Comparison of ENCODE assay signal across 8 cellular contexts in genomic region chr6:159977242-159978214, GRCh38. TPM values are rescaled to one million over a fixed set of nuclear protein-coding genes. Genes with fewer than 3 reads are reported as not detected.
A peak's percentile ranks its signal among the peaks of the same experiment; 100 is the strongest.
DNase-seq lines count a peak whose midpoint lies in the region; ATAC-seq, FAIRE-seq and TF ChIP-seq lines count a peak whose summit lies in the region.

No MANE protein-coding gene starts in this region.

- H3K9me3 ChIP-seq in astrocyte (ENCODE audit: insufficient read depth, low read depth, low read length) (no peaks in the 10 kb centered on the region), keratinocyte (ENCODE audit: control insufficient read depth, low read depth, low read length) (no peaks in the 10 kb centered on the region), subcutaneous abdominal adipose tissue (ENCODE audit: control insufficient read depth in 5 of 5, low read length in 5 of 5) (no peaks in the 10 kb centered on the region)

- H2AFZ ChIP-seq in astrocyte (ENCODE audit: low read depth, low read length): no peak overlapping the region
- H2AFZ ChIP-seq in keratinocyte (ENCODE audit: control insufficient read depth, low read length): no peak overlapping the region

- H3K4me2 ChIP-seq in astrocyte (ENCODE audit: low read length) (peak overlapping the region; percentile 77), keratinocyte (ENCODE audit: control insufficient read depth, extremely low read depth, insufficient read depth, low read depth, low read length) (peak overlapping the region; percentile 69)

- H3K4me1 ChIP-seq in astrocyte (ENCODE audit: insufficient read depth, low read length): peaks cover 45% of the 10 kb centered on the region
- peaks cover 62% of the 10 kb centered on the region for H3K4me1 ChIP-seq in keratinocyte (ENCODE audit: control insufficient read depth, extremely low read depth, insufficient read depth, low read length)
- H3K4me1 ChIP-seq in subcutaneous abdominal adipose tissue (ENCODE audit: control insufficient read depth in 5 of 5, insufficient read depth in 5 of 5, low read length in 5 of 5): peaks cover 24 to 76% (median 66%) of the 10 kb centered on the region in 5 donors

- peaks cover 96% of the 10 kb centered on the region for H3K4me1 Mint-ChIP-seq in activated CD4-positive, alpha-beta T cell treated with anti-CD3 and anti-CD28 coated beads for 36 hours
- H3K4me1 Mint-ChIP-seq in astrocyte (ENCODE audit: low read depth, unreplicated experiment): peaks cover 59% of the 10 kb centered on the region

- intact Hi-C loops in activated CD4-positive, alpha-beta T cell treated with anti-CD3 and anti-CD28 coated beads for 36 hours (cut with DNase I, micrococcal nuclease): loop anchor here (1.0 to 10.0 kb wide), 8 partner anchors 12 to 1329 kb away; partner anchors contain the start of gene AGPAT4 (in 1 of the 2)

- CTCF ChIA-PET in activated CD4-positive, alpha-beta T cell treated with anti-CD3 and anti-CD28 coated beads for 36 hours (lab: Charles Lee): interaction anchor here (0.9 to 1.8 kb wide), 2 partner anchors 10 kb away, joined by 3 to 5 read pairs; no protein-coding TSS in a partner anchor

- no peaks in the 10 kb centered on the region for H3K27me3 Mint-ChIP-seq in activated CD4-positive, alpha-beta T cell treated with anti-CD3 and anti-CD28 coated beads for 36 hours
- no peaks in the 10 kb centered on the region for H3K27me3 Mint-ChIP-seq in astrocyte (ENCODE audit: low read depth, unreplicated experiment)

- no peaks in the 10 kb centered on the region for H3K36me3 ChIP-seq in astrocyte (ENCODE audit: insufficient read depth, low read length)
- peaks cover 0 to 5% of the 10 kb centered on the region in 2 experiments for H3K36me3 ChIP-seq in keratinocyte (ENCODE audit: control insufficient read depth in 2 of 2, extremely low read depth in 1 of 2, insufficient read depth in 2 of 2, low read length in 2 of 2)
- no peaks in the 10 kb centered on the region for H3K36me3 ChIP-seq in subcutaneous abdominal adipose tissue (ENCODE audit: control insufficient read depth in 5 of 5, insufficient read depth in 5 of 5, low read length in 5 of 5)

- ATAC-seq in activated CD4-positive, alpha-beta T cell treated with anti-CD3 and anti-CD28 coated beads for 36 hours: no peak

- dilution Hi-C loops in keratinocyte (cut with MboI; ENCODE audit: extremely low pct_ligation_motif_present, low sequenced_read_pairs): no loop called here

- H3K4me3 ChIP-seq in astrocyte (ENCODE audit: insufficient read depth, low read depth, low read length): no peak overlapping the region
- H3K4me3 ChIP-seq in keratinocyte (ENCODE audit: control insufficient read depth in 2 of 3, extremely low read depth in 1 of 3, insufficient read depth in 2 of 3, low read depth in 1 of 3, low read length in 3 of 3): peak overlapping the region in 1 of 3 experiments; percentile 38
- H3K4me3 ChIP-seq in subcutaneous abdominal adipose tissue (ENCODE audit: low read depth in 1 of 5, low read length in 5 of 5): peak overlapping the region in 4 of 5 donors; percentile 0 to 53 (median 12)

- H3K4me3 Mint-ChIP-seq in activated CD4-positive, alpha-beta T cell treated with anti-CD3 and anti-CD28 coated beads for 36 hours: peak overlapping the region; percentile 74
- H3K4me3 Mint-ChIP-seq in astrocyte (ENCODE audit: unreplicated experiment): no peak overlapping the region

- TF ChIP-seq CTCF in astrocyte (IDR thresholded peaks at IDR 0.05; ENCODE audit: insufficient read depth, low read depth, low read length) (no peak), keratinocyte (optimal IDR thresholded peaks at IDR 0.05 in 1 of 3, IDR thresholded peaks at IDR 0.05 in 1 of 3, conservative IDR thresholded peaks at IDR 0.05 in 1 of 3; ENCODE audit: extremely low read depth in 1 of 3, insufficient read depth in 2 of 3, low read length in 3 of 3) (no peak)

- H3K27ac ChIP-seq in astrocyte (ENCODE audit: low read depth, low read length) (no peak overlapping the region), keratinocyte (ENCODE audit: control insufficient read depth, insufficient read depth, low read length) (peak overlapping the region; percentile 81), subcutaneous abdominal adipose tissue (ENCODE audit: low read depth, low read length) (peak overlapping the region; percentile 27)

- H3K9me3 Mint-ChIP-seq in activated CD4-positive, alpha-beta T cell treated with anti-CD3 and anti-CD28 coated beads for 36 hours (ENCODE audit: low read depth): no peaks in the 10 kb centered on the region
- no peaks in the 10 kb centered on the region for H3K9me3 Mint-ChIP-seq in astrocyte (ENCODE audit: unreplicated experiment)

- peaks cover 27% of the 10 kb centered on the region for H3K9me1 ChIP-seq in keratinocyte (ENCODE audit: control insufficient read depth, extremely low read depth, insufficient read depth, low read length)

- H3K27me3 ChIP-seq in astrocyte (ENCODE audit: insufficient read depth, low read length): no peaks in the 10 kb centered on the region
- no peaks in the 10 kb centered on the region for H3K27me3 ChIP-seq in keratinocyte (ENCODE audit: control insufficient read depth, extremely low read depth, insufficient read depth, low read length)
- H3K27me3 ChIP-seq in subcutaneous abdominal adipose tissue (ENCODE audit: control insufficient read depth in 5 of 5, insufficient read depth in 4 of 5, low read length in 5 of 5): no peaks in the 10 kb centered on the region

- peaks cover 4% of the 10 kb centered on the region for H3K36me3 Mint-ChIP-seq in activated CD4-positive, alpha-beta T cell treated with anti-CD3 and anti-CD28 coated beads for 36 hours (ENCODE audit: low read depth)
- H3K36me3 Mint-ChIP-seq in astrocyte (ENCODE audit: low read depth, unreplicated experiment): no peaks in the 10 kb centered on the region

- H4K20me1 ChIP-seq in astrocyte (ENCODE audit: insufficient read depth, low read length) (peaks cover 93% of the 10 kb centered on the region), keratinocyte (ENCODE audit: control insufficient read depth, extremely low read depth, insufficient read depth, low read length) (peaks cover 46% of the 10 kb centered on the region)

- H3K27ac Mint-ChIP-seq in activated CD4-positive, alpha-beta T cell treated with anti-CD3 and anti-CD28 coated beads for 36 hours: peak overlapping the region; percentile 99
- no peak overlapping the region for H3K27ac Mint-ChIP-seq in astrocyte (ENCODE audit: unreplicated experiment)

- no peak overlapping the region for H3K9ac ChIP-seq in astrocyte (ENCODE audit: low read length)
- H3K9ac ChIP-seq in keratinocyte (ENCODE audit: control insufficient read depth, extremely low read depth, insufficient read depth, low read length): peak overlapping the region; percentile 57
- peak overlapping the region in 1 of 5 donors; percentile 52 for H3K9ac ChIP-seq in subcutaneous abdominal adipose tissue (ENCODE audit: low read length in 5 of 5)

- H3K79me2 ChIP-seq in astrocyte (ENCODE audit: insufficient read depth, low read length): peaks cover 96% of the 10 kb centered on the region
- H3K79me2 ChIP-seq in keratinocyte (ENCODE audit: control insufficient read depth, insufficient read depth, low read length): peaks cover 86% of the 10 kb centered on the region

- DNase-seq in activated CD4-positive, alpha-beta T cell treated with anti-CD3 and anti-CD28 coated beads for 36 hours: no peak
- no peak for DNase-seq in activated CD4-positive, alpha-beta T cell treated with anti-CD3 and anti-CD28 coated beads, Interleukin-2, amount 50 U/mL, for 4 hours
- DNase-seq in astrocyte (ENCODE audit: low read depth): peak; percentile 73
- no peak for DNase-seq in keratinocyte (ENCODE audit: low read depth, low spot score)
- no peak for DNase-seq in NCI-H128 (lab: John Stamatoyannopoulos, UW; ENCODE audit: unreplicated experiment)
- DNase-seq in NCI-H1694 treated with DMSO at 0.1 percent for 48 hours (lab: John Stamatoyannopoulos, UW): no peak
- no peak for DNase-seq in DMS114 treated with DMSO at 0.1 percent for 48 hours (lab: John Stamatoyannopoulos, UW; ENCODE audit: unreplicated experiment)

- POLR2A ChIA-PET in activated CD4-positive, alpha-beta T cell treated with anti-CD3 and anti-CD28 coated beads for 36 hours (lab: Charles Lee): no interaction called here

- no peak for FAIRE-seq in astrocyte (lab: Jason Lieb, UNC)
- FAIRE-seq in keratinocyte (lab: Jason Lieb, UNC): no peak

RNA-seq across cellular contexts. Expression of gene IGF2R, which starts 8.6 kb away (rescaled TPM):
- total RNA-seq in activated CD4-positive, alpha-beta T cell treated with anti-CD3 and anti-CD28 coated beads for 36 hours: 10 to 100 TPM; 55.6 to 65.6 TPM
- 172 and 173 TPM in 2 replicates for total RNA-seq in astrocyte
- 25.3 to 40.9 TPM (median 39.7 TPM) in 3 replicates for polyA plus RNA-seq in keratinocyte
- 101 TPM for polyA plus RNA-seq in keratinocyte (2011; ENCODE audit: low read depth)
- 14.2 and 14.8 TPM in 2 replicates for polyA plus RNA-seq in keratinocyte (2011; cell fraction: cytosol; rRNA removed)
- polyA plus RNA-seq in keratinocyte (2011; cell fraction: nucleus; rRNA removed): 184 and 194 TPM in 2 replicates
- polyA plus RNA-seq in keratinocyte (2012; ENCODE audit: low replicate concordance): 48.6 and 61.8 TPM in 2 replicates
- polyA minus RNA-seq in keratinocyte: 105 to 258 TPM (median 147 TPM) in 3 replicates
- 54.7 TPM for polyA minus RNA-seq in keratinocyte (2011; cell fraction: cytosol; rRNA and poly(A)+ RNA removed)
- polyA minus RNA-seq in keratinocyte (2011; cell fraction: nucleus; rRNA and poly(A)+ RNA removed): 547 and 879 TPM in 2 replicates
